Comparison of ENCODE assay signal across 7 cellular contexts in the genomic region with DNA sequence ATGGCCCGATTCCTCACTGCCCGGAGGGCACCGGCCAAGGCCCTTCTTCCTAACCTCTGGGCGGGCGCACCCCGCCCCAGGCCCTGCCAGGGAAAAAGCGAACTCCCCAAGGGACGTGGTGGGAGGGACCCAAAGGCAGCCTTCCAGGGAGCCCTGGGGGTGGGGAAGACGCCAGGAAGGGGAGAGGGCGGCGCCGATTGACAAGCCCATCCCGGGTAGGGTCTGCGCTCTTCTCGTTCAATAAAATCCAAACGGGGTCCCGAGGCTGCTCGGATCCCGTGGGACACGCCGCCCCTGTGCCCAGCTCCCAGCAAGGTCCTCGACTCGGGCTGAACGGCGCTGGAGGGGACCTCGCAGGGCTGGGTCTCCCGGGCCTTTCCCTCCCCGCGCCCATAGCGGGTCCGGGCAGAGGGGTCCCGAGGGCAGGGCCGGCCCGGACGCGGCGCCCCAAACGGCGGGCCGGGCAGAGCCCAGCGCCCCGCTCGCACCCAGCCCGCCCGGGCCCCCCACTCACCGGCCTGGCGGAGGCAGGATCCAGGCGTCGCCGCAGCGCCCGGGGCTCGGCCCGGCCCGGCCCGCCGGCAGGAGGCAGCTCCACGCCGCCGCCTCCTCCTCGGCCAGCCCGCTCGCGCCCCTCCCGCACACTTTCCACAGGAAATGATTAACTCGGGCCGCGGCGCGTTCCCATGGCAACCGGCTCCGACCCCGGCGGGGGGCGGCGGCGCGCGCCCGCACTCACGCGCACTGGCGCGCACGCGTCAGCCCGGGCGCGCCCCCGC. TPM values are rescaled to one million over a fixed set of nuclear protein-coding genes. Genes with fewer than 3 reads are reported as not detected.
DNase-seq lines count a peak whose midpoint lies in the region; ATAC-seq, FAIRE-seq and TF ChIP-seq lines count a peak whose summit lies in the region.

A gene with protein sequence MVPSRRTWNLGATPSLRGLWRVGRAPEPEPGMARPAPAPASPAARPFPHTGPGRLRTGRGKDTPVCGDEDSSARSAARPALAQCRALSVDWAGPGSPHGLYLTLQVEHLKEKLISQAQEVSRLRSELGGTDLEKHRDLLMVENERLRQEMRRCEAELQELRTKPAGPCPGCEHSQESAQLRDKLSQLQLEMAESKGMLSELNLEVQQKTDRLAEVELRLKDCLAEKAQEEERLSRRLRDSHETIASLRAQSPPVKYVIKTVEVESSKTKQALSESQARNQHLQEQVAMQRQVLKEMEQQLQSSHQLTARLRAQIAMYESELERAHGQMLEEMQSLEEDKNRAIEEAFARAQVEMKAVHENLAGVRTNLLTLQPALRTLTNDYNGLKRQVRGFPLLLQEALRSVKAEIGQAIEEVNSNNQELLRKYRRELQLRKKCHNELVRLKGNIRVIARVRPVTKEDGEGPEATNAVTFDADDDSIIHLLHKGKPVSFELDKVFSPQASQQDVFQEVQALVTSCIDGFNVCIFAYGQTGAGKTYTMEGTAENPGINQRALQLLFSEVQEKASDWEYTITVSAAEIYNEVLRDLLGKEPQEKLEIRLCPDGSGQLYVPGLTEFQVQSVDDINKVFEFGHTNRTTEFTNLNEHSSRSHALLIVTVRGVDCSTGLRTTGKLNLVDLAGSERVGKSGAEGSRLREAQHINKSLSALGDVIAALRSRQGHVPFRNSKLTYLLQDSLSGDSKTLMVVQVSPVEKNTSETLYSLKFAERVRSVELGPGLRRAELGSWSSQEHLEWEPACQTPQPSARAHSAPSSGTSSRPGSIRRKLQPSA (minus strand): TSS at position 636 of the 779 bp plus-strand sequence. CDS start 4,248 bp downstream, outside the sequence.

- peaks cover 0 to 33% (median 25%) of the 10 kb centered on the region in 4 experiments; a peak in 6 of 7 replicates for H3K27me3 ChIP-seq in H1 (replicated peaks in 1 of 4; ENCODE audit: control insufficient read depth in 3 of 4, extremely low read depth in 1 of 4, insufficient read depth in 3 of 4, low read length in 3 of 4)

- CTCF ChIA-PET in H1 (lab: Charles Lee; ENCODE audit: partially characterized antibody): interaction anchor here (0.7 to 15.2 kb wide), 5 partner anchors 15 to 82 kb away, joined by 4 to 279 read pairs (median 5); no protein-coding TSS in a partner anchor

- H3K79me2 ChIP-seq in H1 (ENCODE audit: control insufficient read depth in 1 of 2, insufficient read depth in 2 of 2, low read length in 2 of 2): no peaks in the 10 kb centered on the region

- H2BK5ac ChIP-seq in H1 (ENCODE audit: low read depth, low read length): peak within 1 kb of the TSS; percentile 88; the same call in 1 of the 2 replicates

- peak; percentile 73 for DNase-seq in NCI-H774 (lab: John Stamatoyannopoulos, UW)
- peak; percentile 47 for DNase-seq in activated CD8-positive, alpha-beta memory T cell treated with anti-CD3 and anti-CD28 coated beads, Interleukin-2, amount 50 U/mL, for 1 hour (ENCODE audit: extremely low read depth)
- peak in 1 of 2 experiments; percentile 73 for DNase-seq in H1 (ENCODE audit: low read depth in 1 of 2, low spot score in 2 of 2)
- peak; percentile 83 for DNase-seq in medulla oblongata (ENCODE audit: extremely low spot score)
- peak; percentile 38 to 46 (median 43) for DNase-seq in stimulated activated CD4-positive, alpha-beta T cell treated with anti-CD3 and anti-CD28 coated beads, TNF-alpha, amount 100 ng/mL, for 1 hour (ENCODE audit: low read depth in 3 of 3, low spot score in 1 of 3)

- no peak within 1 kb of the TSS for H3K23ac ChIP-seq in H1 (ENCODE audit: insufficient read length)

- no peak within 1 kb of the TSS for H3K14ac ChIP-seq in H1 (ENCODE audit: insufficient read length)

- peak within 1 kb of the TSS; percentile 62 for H3K4ac ChIP-seq in H1 (replicated peaks; ENCODE audit: insufficient read length, low read depth, low read length)

- H3K56ac ChIP-seq in H1 (replicated peaks; ENCODE audit: insufficient read length, low read depth, low read length): peak within 1 kb of the TSS; percentile 62

- H4K91ac ChIP-seq in H1 (replicated peaks; ENCODE audit: insufficient read length, low read length): peak within 1 kb of the TSS; percentile 94

- no peak for TF ChIP-seq POLR2A in H1 (IDR thresholded peaks at IDR 0.05; ENCODE audit: control extremely low read depth in 1 of 2, low read depth in 2 of 2, low read length in 2 of 2)

- no peak for TF ChIP-seq RAD21 in H1 (IDR thresholded peaks at IDR 0.05 in 1 of 2, conservative IDR thresholded peaks at IDR 0.05 in 1 of 2; ENCODE audit: low read depth in 2 of 2, low read length in 2 of 2)

- H3K23me2 ChIP-seq in H1 (ENCODE audit: low read depth, low read length): peaks cover 14% of the 10 kb centered on the region

- POLR2A ChIA-PET in H1 (lab: Charles Lee; ENCODE audit: partially characterized antibody): interaction anchor here (1.1 to 1.6 kb wide), 2 partner anchors 25 to 37 kb away, joined by 3 to 4 read pairs; no protein-coding TSS in a partner anchor

- peak within 1 kb of the TSS; percentile 90 for H2BK20ac ChIP-seq in H1 (ENCODE audit: low read length)

- peak within 1 kb of the TSS; percentile 100 for H2BK12ac ChIP-seq in H1 (ENCODE audit: low read depth, low read length)

- FAIRE-seq in H1 (lab: Jason Lieb, UNC): no peak

- H4K20me1 ChIP-seq in H1 (replicated peaks in 1 of 2; ENCODE audit: control insufficient read depth in 1 of 2, insufficient read depth in 2 of 2, low read length in 2 of 2): peaks cover 0 to 1% of the 10 kb centered on the region in 2 experiments

- WGBS in H1 (ENCODE audit: extremely low coverage in 1 of 2, insufficient coverage in 1 of 2, insufficient read length in 1 of 2, insufficient replicate concordance in 2 of 2, low coverage in 1 of 2, low lambda C conversion rate in 2 of 2, missing lambda C conversion rate in 1 of 2), 2 experiments: 3% methylated on average over 54 of the region's 90 CpGs; no CpG with 5 or more reads in 1 of the 2 experiments

- peak within 1 kb of the TSS; percentile 57 for H4K5ac ChIP-seq in H1 (ENCODE audit: insufficient read length, low read depth, low read length)

- peak within 1 kb of the TSS; percentile 82 to 84 for H3K4me2 ChIP-seq in H1 (ENCODE audit: insufficient read depth in 1 of 2, low read depth in 2 of 2, low read length in 2 of 2)

- peaks cover 0 to 43% (median 32%) of the 10 kb centered on the region in 4 experiments; a peak in 6 of 7 replicates for H3K4me1 ChIP-seq in H1 (replicated peaks in 1 of 4; ENCODE audit: control insufficient read depth in 3 of 4, insufficient read depth in 4 of 4, low read length in 3 of 4)

- TF ChIP-seq EP300 in H1 (IDR thresholded peaks at IDR 0.05; ENCODE audit: borderline replicate concordance in 1 of 2, low read depth in 2 of 2, low read length in 2 of 2): no peak

- peak within 1 kb of the TSS; percentile 82 for H2AFZ ChIP-seq in H1 (ENCODE audit: low read length)

- H4K8ac ChIP-seq in H1 (ENCODE audit: extremely low read depth, insufficient read depth, low read length): peak within 1 kb of the TSS; percentile 79

- TF ChIP-seq CTCF in H1 (IDR thresholded peaks at IDR 0.05; ENCODE audit: control extremely low read depth in 1 of 3, insufficient read depth in 1 of 3, low read depth in 1 of 3, low read length in 3 of 3): peak in 1 of 3 experiments; percentile 10; a peak in 1 of 4 replicates

- peak within 1 kb of the TSS; percentile 88; the same call in 1 of the 2 replicates for H2AK5ac ChIP-seq in H1 (ENCODE audit: low read depth, low read length)

- peak within 1 kb of the TSS; percentile 98 for H3K18ac ChIP-seq in H1 (ENCODE audit: extremely low read depth, low read length)

- H2BK15ac ChIP-seq in H1 (ENCODE audit: low read length): peak within 1 kb of the TSS; percentile 99

- H3K79me1 ChIP-seq in H1 (ENCODE audit: low read depth, low read length): no peaks in the 10 kb centered on the region; the same call in 1 of the 2 replicates

- H3K9ac ChIP-seq in H1 (replicated peaks in 1 of 4; ENCODE audit: extremely low read depth in 1 of 4, low read depth in 3 of 4, low read length in 3 of 4): no peak within 1 kb of the TSS; a peak in 1 of 7 replicates

- ATAC-seq in GM19397 (IDR thresholded peaks at IDR 0.05; ENCODE audit: unreplicated experiment) (peak; percentile 71), HG02884 (IDR thresholded peaks at IDR 0.05; ENCODE audit: unreplicated experiment) (no peak)

- H3K27ac ChIP-seq in H1 (ENCODE audit: low read depth, low read length): no peak within 1 kb of the TSS

- no peaks in the 10 kb centered on the region for H3K9me3 ChIP-seq in H1 (ENCODE audit: insufficient read depth in 2 of 2, low read depth in 1 of 2, low read length in 1 of 2)

- peak within 1 kb of the TSS; percentile 88 for H2BK120ac ChIP-seq in H1 (replicated peaks; ENCODE audit: low read depth, low read length)

- peak within 1 kb of the TSS; percentile 51 to 60 (median 59) for H3K4me3 ChIP-seq in H1 (ENCODE audit: extremely low read depth in 1 of 4, insufficient read depth in 2 of 4, low read depth in 3 of 4, low read length in 4 of 4)

- H3K36me3 ChIP-seq in H1 (ENCODE audit: control insufficient read depth in 2 of 4, insufficient read depth in 4 of 4, low read length in 3 of 4): no peaks in the 10 kb centered on the region

TF ChIP-seq in H1, 55 proteins besides CTCF, POLR2A, EP300 and RAD21 (continues in another document):
- TF ChIP-seq SP4 (IDR thresholded peaks at IDR 0.05; ENCODE audit: low read length) (no peak), SIN3A (conservative IDR thresholded peaks at IDR 0.05 in 1 of 2, IDR thresholded peaks at IDR 0.05 in 1 of 2; ENCODE audit: low read depth in 1 of 2, low read length in 2 of 2) (no peak), HDAC6 (IDR thresholded peaks at IDR 0.05; ENCODE audit: low read depth, low read length) (no peak), HDAC2 (IDR thresholded peaks at IDR 0.05; ENCODE audit: borderline replicate concordance in 1 of 2, low read depth in 2 of 2, low read length in 2 of 2) (no peak), ASH2L (IDR thresholded peaks at IDR 0.05; ENCODE audit: low read length) (no peak)
- TF ChIP-seq, protein P1, sequence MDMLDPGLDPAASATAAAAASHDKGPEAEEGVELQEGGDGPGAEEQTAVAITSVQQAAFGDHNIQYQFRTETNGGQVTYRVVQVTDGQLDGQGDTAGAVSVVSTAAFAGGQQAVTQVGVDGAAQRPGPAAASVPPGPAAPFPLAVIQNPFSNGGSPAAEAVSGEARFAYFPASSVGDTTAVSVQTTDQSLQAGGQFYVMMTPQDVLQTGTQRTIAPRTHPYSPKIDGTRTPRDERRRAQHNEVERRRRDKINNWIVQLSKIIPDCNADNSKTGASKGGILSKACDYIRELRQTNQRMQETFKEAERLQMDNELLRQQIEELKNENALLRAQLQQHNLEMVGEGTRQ (IDR thresholded peaks at IDR 0.05; ENCODE audit: low read length): no peak

RNA-seq across cellular contexts. Expression of the gene that starts here (rescaled TPM):
- total RNA-seq in H1 (2021; fragmentation: NEBNext Ultra II Directional; extraction: Animal tissue kit (Norgen Biotek cat#: 25700)): 5.3 and 7.1 TPM in 2 replicates
- 2.1 and 3.8 TPM in 2 replicates for polyA plus RNA-seq in H1 (2011; rRNA removed)
- 4.4 TPM for polyA plus RNA-seq in H1 (2011; cell fraction: cytosol; rRNA removed)
- 11.5 TPM for polyA plus RNA-seq in H1 (2011; cell fraction: nucleus; rRNA removed)
- polyA plus RNA-seq in H1 (2012, experiment 1 of 2): 2.1 to 3.7 TPM (median 2.8 TPM) in 4 replicates
- 1.6 TPM for polyA plus RNA-seq in H1 (2012, experiment 2 of 2)
- 4.3 TPM for polyA plus RNA-seq in H1 (2013, experiment 1 of 2)
- 4.4 TPM for polyA plus RNA-seq in H1 (2013, experiment 2 of 2)
- polyA minus RNA-seq in H1 (2011; rRNA and poly(A)+ RNA removed): 3.3 and 3.9 TPM in 2 replicates
- polyA minus RNA-seq in H1 (2011; cell fraction: cytosol; rRNA and poly(A)+ RNA removed): 4.9 TPM
- polyA minus RNA-seq in H1 (2011; cell fraction: nucleus; rRNA and poly(A)+ RNA removed): 7.5 TPM
